24 cellular contexts compared by ENCODE assay signal in the genomic region with DNA sequence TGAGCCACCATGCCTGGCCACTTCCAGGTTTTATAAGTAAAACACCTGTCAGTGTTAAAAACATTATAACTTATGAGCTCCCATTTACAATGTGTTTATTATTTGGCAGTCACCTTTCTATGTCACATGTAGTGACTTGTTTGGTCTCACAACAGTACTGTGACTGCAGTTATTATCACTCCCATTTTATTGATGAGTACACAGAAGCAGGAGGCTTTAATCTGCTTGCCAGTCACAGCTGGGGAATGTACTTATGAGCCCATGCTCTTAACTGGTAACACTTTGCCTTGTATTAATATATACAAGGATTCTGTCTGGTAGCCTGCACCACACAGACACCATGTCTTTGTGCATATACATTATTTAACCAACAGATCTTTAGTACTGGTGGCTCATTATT.
"Had no signal": no experiment of that assay in that cellular context is flagged by ENCODE, and none has a peak within 500 bp of the region (broad histone marks: within the 10 kb centered on the region; RNA-seq: fewer than 3 reads in every experiment).

No MANE protein-coding gene starts in this region.

- ATAC-seq: activated naive CD4-positive, alpha-beta T cell treated with anti-CD3 and anti-CD28 coated beads, Interleukin-2, amount 50 U/mL, for 72 hours; activated naive CD8-positive, alpha-beta T cell treated with anti-CD3 and anti-CD28 coated beads, Interleukin-2, amount 50 U/mL, for 24 hours; activated T-cell treated with anti-CD3 and anti-CD28 coated beads, Interleukin-2, amount 50 U/mL, for 4 hours; body of pancreas; PC-3; WTC11 had no signal

- DNase-seq: activated CD4-positive, alpha-beta memory T cell treated with anti-CD3 and anti-CD28 coated beads for 36 hours; activated CD4-positive, alpha-beta T cell treated with anti-CD3 and anti-CD28 coated beads for 48 hours; activated CD4-positive, CD25-positive, alpha-beta regulatory T cell treated with anti-CD3 and anti-CD28 coated beads, Interleukin-2, amount 50 U/mL, for 72 hours; activated CD8-positive, alpha-beta memory T cell treated with anti-CD3 and anti-CD28 coated beads for 24 hours; activated effector memory CD4-positive, alpha-beta T cell treated with anti-CD3 and anti-CD28 coated beads, Interleukin-2, amount 50 U/mL, for 16 hours; activated naive CD4-positive, alpha-beta T cell treated with Interleukin-2 at 50 U/mL for 16 hours; activated naive CD8-positive, alpha-beta T cell treated with anti-CD3 and anti-CD28 coated beads, Interleukin-2, amount 50 U/mL, for 24 hours; activated T-cell treated with anti-CD3 and anti-CD28 coated beads, Interleukin-2, amount 50 U/mL, for 4 hours; amniotic stem cell; body of pancreas; MM.1S; NCI-H1105; NCI-H1436; NCI-H1694 treated with DMSO at 0.1 percent for 48 hours; NCI-H2029 treated with DMSO at 0.1 percent for 48 hours; NCI-H510A treated with DMSO at 0.1 percent for 48 hours; NCI-H774; PC-3; SHP77 treated with DMSO at 0.1 percent for 48 hours; T-helper 9 cell had no signal

- FAIRE-seq: bronchial epithelial cell, RCC 7860 had no signal
